2 cellular contexts compared by ENCODE assay signal in the genomic region with DNA sequence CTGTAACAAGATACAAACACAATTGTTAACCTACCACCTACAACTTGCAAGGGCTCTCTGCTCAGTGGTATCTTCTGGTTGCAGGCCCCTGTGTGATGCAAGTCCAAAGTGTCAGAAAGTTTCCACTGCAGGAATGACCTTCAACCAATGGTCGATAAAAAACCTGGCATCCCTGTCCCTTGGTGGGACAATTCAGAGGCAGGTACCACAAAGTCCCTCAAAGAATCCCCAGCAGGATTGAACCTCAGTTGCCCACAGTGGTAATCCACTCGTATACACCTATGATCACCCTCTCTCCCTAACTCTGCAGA.
A peak's percentile ranks its signal among the peaks of the same experiment; 100 is the strongest.
TF ChIP-seq lines count a peak whose summit lies in the region.

No MANE protein-coding gene starts in this region.

TF ChIP-seq in GM12891, 5 proteins besides CTCF, POLR2A, EP300 and RAD21:
- TF ChIP-seq PAX5 (IDR thresholded peaks at IDR 0.05; ENCODE audit: insufficient read depth, low read length, severe bottlenecking) = no peak
- TF ChIP-seq SPI1 (IDR thresholded peaks at IDR 0.05; ENCODE audit: low read depth, low read length) = peak; percentile 22; the same call in 1 of the 2 replicates
- no peak for TF ChIP-seq POLR2AphosphoS5 (IDR thresholded peaks at IDR 0.05; ENCODE audit: low read depth, low read length)
- no peak for TF ChIP-seq POU2F2 (IDR thresholded peaks at IDR 0.05; ENCODE audit: low read depth, low read length)
- TF ChIP-seq TAF1 (IDR thresholded peaks at IDR 0.05; ENCODE audit: low read depth, low read length) = no peak

TF ChIP-seq in GM12878, 131 proteins besides CTCF, POLR2A, EP300 and RAD21:
- TF ChIP-seq MXI1 (IDR thresholded peaks at IDR 0.05; ENCODE audit: low read depth, low read length) = no peak
- TF ChIP-seq, protein P1, sequence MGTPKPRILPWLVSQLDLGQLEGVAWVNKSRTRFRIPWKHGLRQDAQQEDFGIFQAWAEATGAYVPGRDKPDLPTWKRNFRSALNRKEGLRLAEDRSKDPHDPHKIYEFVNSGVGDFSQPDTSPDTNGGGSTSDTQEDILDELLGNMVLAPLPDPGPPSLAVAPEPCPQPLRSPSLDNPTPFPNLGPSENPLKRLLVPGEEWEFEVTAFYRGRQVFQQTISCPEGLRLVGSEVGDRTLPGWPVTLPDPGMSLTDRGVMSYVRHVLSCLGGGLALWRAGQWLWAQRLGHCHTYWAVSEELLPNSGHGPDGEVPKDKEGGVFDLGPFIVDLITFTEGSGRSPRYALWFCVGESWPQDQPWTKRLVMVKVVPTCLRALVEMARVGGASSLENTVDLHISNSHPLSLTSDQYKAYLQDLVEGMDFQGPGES (IDR thresholded peaks at IDR 0.05) = no peak
- TF ChIP-seq MYC (IDR thresholded peaks at IDR 0.05; ENCODE audit: insufficient read depth, insufficient read length, insufficient replicate concordance, low read length, severe bottlenecking) = no peak
- TF ChIP-seq CBX5 (IDR thresholded peaks at IDR 0.05; ENCODE audit: low read depth) = no peak
- TF ChIP-seq NFXL1 (IDR thresholded peaks at IDR 0.05; ENCODE audit: borderline replicate concordance) = no peak
- TF ChIP-seq BHLHE40 (IDR thresholded peaks at IDR 0.05; ENCODE audit: borderline replicate concordance in 1 of 2, low read depth in 2 of 2, low read length in 1 of 2) = no peak
- TF ChIP-seq NBN (IDR thresholded peaks at IDR 0.05) = no peak
- no peak for TF ChIP-seq SREBF1 (IDR thresholded peaks at IDR 0.05; ENCODE audit: low read length)
- no peak for TF ChIP-seq ZNF207 (IDR thresholded peaks at IDR 0.05; ENCODE audit: borderline replicate concordance)
- TF ChIP-seq MEF2A (IDR thresholded peaks at IDR 0.05; ENCODE audit: insufficient read depth, low read depth, low read length) = no peak
- no peak for TF ChIP-seq RBBP5 (conservative IDR thresholded peaks at IDR 0.05)
- TF ChIP-seq ZNF217 (IDR thresholded peaks at IDR 0.05) = no peak
- no peak for TF ChIP-seq SP1 (IDR thresholded peaks at IDR 0.05; ENCODE audit: low read depth, low read length)
- no peak for TF ChIP-seq ASH2L (IDR thresholded peaks at IDR 0.05; ENCODE audit: borderline replicate concordance, low read depth)
- TF ChIP-seq WRNIP1 (IDR thresholded peaks at IDR 0.05; ENCODE audit: borderline replicate concordance, low read depth, low read length) = no peak
- TF ChIP-seq EED (IDR thresholded peaks at IDR 0.05; ENCODE audit: low read depth) = no peak
- TF ChIP-seq BRCA1 (IDR thresholded peaks at IDR 0.05; ENCODE audit: low read depth, low read length) = no peak
- TF ChIP-seq BCLAF1 (IDR thresholded peaks at IDR 0.05) = no peak
- TF ChIP-seq, protein P2, sequence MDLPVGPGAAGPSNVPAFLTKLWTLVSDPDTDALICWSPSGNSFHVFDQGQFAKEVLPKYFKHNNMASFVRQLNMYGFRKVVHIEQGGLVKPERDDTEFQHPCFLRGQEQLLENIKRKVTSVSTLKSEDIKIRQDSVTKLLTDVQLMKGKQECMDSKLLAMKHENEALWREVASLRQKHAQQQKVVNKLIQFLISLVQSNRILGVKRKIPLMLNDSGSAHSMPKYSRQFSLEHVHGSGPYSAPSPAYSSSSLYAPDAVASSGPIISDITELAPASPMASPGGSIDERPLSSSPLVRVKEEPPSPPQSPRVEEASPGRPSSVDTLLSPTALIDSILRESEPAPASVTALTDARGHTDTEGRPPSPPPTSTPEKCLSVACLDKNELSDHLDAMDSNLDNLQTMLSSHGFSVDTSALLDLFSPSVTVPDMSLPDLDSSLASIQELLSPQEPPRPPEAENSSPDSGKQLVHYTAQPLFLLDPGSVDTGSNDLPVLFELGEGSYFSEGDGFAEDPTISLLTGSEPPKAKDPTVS (IDR thresholded peaks at IDR 0.05; ENCODE audit: low read depth, low read length) = no peak
- no peak for TF ChIP-seq FOXM1 (IDR thresholded peaks at IDR 0.05; ENCODE audit: low read depth, low read length)
